32 cellular contexts compared by ENCODE assay signal in the genomic region with DNA sequence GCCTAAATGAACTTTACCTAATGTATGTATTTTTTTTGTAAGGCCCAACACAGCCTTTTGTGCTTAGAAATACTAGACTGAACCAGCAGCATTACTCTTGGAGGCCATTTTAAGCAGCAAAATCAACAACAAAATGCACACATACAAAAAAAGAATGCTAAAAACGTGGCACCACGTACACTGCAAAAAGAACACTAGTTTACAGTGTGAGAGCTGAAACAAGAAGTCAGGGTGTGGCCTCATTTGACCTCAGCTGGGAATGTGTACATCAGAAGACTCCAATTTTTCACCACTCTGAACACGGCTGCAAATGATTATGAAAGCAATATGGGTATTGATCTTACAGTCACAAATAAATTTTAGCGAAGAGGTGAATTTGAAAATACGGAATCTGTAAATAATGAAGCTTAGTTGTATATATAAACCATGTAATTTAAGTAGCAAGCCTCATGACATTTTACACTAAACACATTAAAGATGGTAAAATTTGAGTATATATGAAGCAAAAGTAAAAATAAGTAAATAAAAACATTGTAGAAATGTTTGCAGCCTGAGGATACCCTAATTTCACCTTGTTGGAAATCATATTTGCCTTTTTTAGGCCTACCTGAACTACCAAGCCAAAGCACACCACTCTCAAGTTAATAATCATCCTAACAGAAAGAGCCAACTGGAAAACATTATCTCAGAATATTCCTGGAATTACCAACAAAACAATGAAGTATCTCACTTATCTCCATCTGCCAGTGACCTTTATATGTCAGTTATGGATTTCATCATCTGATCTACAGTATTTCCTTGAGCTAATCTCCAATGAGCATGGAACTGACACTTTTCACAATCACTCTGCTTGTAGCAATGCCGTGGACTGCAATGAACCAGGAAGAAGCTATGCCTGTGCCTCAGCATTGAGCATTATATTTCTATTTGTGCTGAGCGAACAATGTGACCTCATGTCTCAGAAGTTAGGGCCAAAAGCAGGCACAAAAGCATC.
"Had no signal": no experiment of that assay in that cellular context is flagged by ENCODE, and none has a peak within 500 bp of the region (broad histone marks: within the 10 kb centered on the region; RNA-seq: fewer than 3 reads in every experiment).

No MANE protein-coding gene starts in this region.

- H3K4me3 Mint-ChIP-seq: activated CD4-positive, alpha-beta memory T cell treated with anti-CD3 and anti-CD28 coated beads for 36 hours; activated naive CD4-positive, alpha-beta T cell treated with anti-CD3 and anti-CD28 coated beads for 36 hours; activated naive CD8-positive, alpha-beta T cell treated with anti-CD3 and anti-CD28 coated beads for 36 hours; activated T-helper 1 cell treated with anti-CD3 and anti-CD28 coated beads, Interleukin-12 subunit alpha, Interleukin-12 subunit beta, Interleukin-2, Interleukin-4 antibody, amounts not matched to agents 30 ng/mL and 10 ng/mL and 1 ng/mL, durations not matched to agents 14 hours and 24 hours and 36 hours; brain; naive B cell; nephron progenitor cell; stimulated activated memory B cell treated with anti-CD40 and anti-IgM and Interleukin-4, amounts not matched to agents 10 μg/mL and 1 μg/mL and 100 μg/mL, for 72 hours; T-helper 1 cell treated with Interleukin-12 subunit alpha and Interleukin-12 subunit beta and Interleukin-4 antibody, amounts not matched to agents 30 μg/mL and 1 μg/mL, for 36 hours had no signal

- H3K4me1 ChIP-seq: ascending aorta, colonic mucosa, gastroesophageal sphincter, right lobe of liver, stomach, thyroid gland had no signal

- DNase-seq: activated CD4-positive, alpha-beta memory T cell treated with anti-CD3 and anti-CD28 coated beads for 36 hours; activated CD4-positive, alpha-beta T cell treated with anti-CD3 and anti-CD28 coated beads for 4 hours; activated CD8-positive, alpha-beta memory T cell treated with anti-CD3 and anti-CD28 coated beads, Interleukin-2, amount 50 U/mL, for 4 hours; activated effector memory CD4-positive, alpha-beta T cell treated with anti-CD3 and anti-CD28 coated beads, Interleukin-2, amount 50 U/mL, for 16 hours; activated naive CD4-positive, alpha-beta T cell treated with anti-CD3 and anti-CD28 coated beads for 36 hours; activated naive CD8-positive, alpha-beta T cell treated with anti-CD3 and anti-CD28 coated beads for 36 hours; activated T-cell treated with anti-CD3 and anti-CD28 coated beads, Interleukin-2, amount 50 U/mL, for 1 hour; cerebellar nuclear complex; colonic mucosa; effector memory CD4-positive, alpha-beta T cell; hippocampal formation; left cardiac atrium; left ventricle myocardium superior; naive B cell; nephron progenitor cell; ovary; right lobe of liver; stimulated activated CD4-positive, alpha-beta T cell treated with anti-CD3 and anti-CD28 coated beads, Interleukin-4, amount 100 ng/mL, for 4 hours; stimulated activated CD8-positive, alpha-beta memory T cell treated with anti-CD3 and anti-CD28 coated beads, Interleukin-4, amount 100 ng/mL, for 48 hours; stomach; T-helper 9 cell; thyroid gland had no signal

- ATAC-seq: gastroesophageal sphincter; left cardiac atrium; left ventricle myocardium superior; stimulated activated memory B cell treated with anti-CD40 and anti-IgM and Interleukin-4, amounts not matched to agents 10 μg/mL and 1 μg/mL and 100 μg/mL, for 72 hours had no signal

- H3K9me3 Mint-ChIP-seq: activated naive CD8-positive, alpha-beta T cell treated with anti-CD3 and anti-CD28 coated beads for 36 hours; brain; nephron progenitor cell had no signal

- H3K36me3 Mint-ChIP-seq: activated CD4-positive, alpha-beta memory T cell treated with anti-CD3 and anti-CD28 coated beads for 36 hours; activated naive CD8-positive, alpha-beta T cell treated with anti-CD3 and anti-CD28 coated beads for 36 hours; brain; naive B cell; stimulated activated memory B cell treated with anti-CD40 and anti-IgM and Interleukin-4, amounts not matched to agents 10 μg/mL and 1 μg/mL and 100 μg/mL, for 72 hours had no signal

- H3K36me3 ChIP-seq: ascending aorta, cardiac muscle cell, colonic mucosa, gastroesophageal sphincter, neutrophil, ovary, right lobe of liver, stomach, thyroid gland had no signal

- H3K9me3 ChIP-seq: ascending aorta, colonic mucosa, gastroesophageal sphincter, neutrophil, ovary, right lobe of liver, stomach, thyroid gland had no signal

- H3K4me3 ChIP-seq: ascending aorta, cardiac muscle cell, colonic mucosa, gastroesophageal sphincter, ovary, right lobe of liver, stomach, thyroid gland had no signal

- H3K27ac Mint-ChIP-seq: activated CD4-positive, alpha-beta memory T cell treated with anti-CD3 and anti-CD28 coated beads for 36 hours; activated naive CD4-positive, alpha-beta T cell treated with anti-CD3 and anti-CD28 coated beads for 36 hours; activated naive CD8-positive, alpha-beta T cell treated with anti-CD3 and anti-CD28 coated beads for 36 hours; activated T-helper 1 cell treated with anti-CD3 and anti-CD28 coated beads, Interleukin-12 subunit alpha, Interleukin-12 subunit beta, Interleukin-2, Interleukin-4 antibody, amounts not matched to agents 30 ng/mL and 10 ng/mL and 1 ng/mL, durations not matched to agents 14 hours and 24 hours and 36 hours; brain; naive B cell; nephron progenitor cell; progenitor cell of endocrine pancreas; stimulated activated memory B cell treated with anti-CD40 and anti-IgM and Interleukin-4, amounts not matched to agents 10 μg/mL and 1 μg/mL and 100 μg/mL, for 72 hours; T-helper 1 cell treated with Interleukin-12 subunit alpha and Interleukin-12 subunit beta and Interleukin-4 antibody, amounts not matched to agents 30 μg/mL and 1 μg/mL, for 36 hours had no signal

- H3K27me3 Mint-ChIP-seq: activated CD4-positive, alpha-beta memory T cell treated with anti-CD3 and anti-CD28 coated beads for 36 hours; activated naive CD8-positive, alpha-beta T cell treated with anti-CD3 and anti-CD28 coated beads for 36 hours; brain; naive B cell; progenitor cell of endocrine pancreas; stimulated activated memory B cell treated with anti-CD40 and anti-IgM and Interleukin-4, amounts not matched to agents 10 μg/mL and 1 μg/mL and 100 μg/mL, for 72 hours had no signal

- H3K27ac ChIP-seq: ascending aorta, cardiac muscle cell, colonic mucosa, gastroesophageal sphincter, neutrophil, ovary, right lobe of liver, stomach, thyroid gland, VCaP had no signal

- H3K27me3 ChIP-seq: ascending aorta, cardiac muscle cell, colonic mucosa, gastroesophageal sphincter, neutrophil, ovary, right lobe of liver, stomach, thyroid gland had no signal

- H3K4me1 Mint-ChIP-seq: activated naive CD8-positive, alpha-beta T cell treated with anti-CD3 and anti-CD28 coated beads for 36 hours; brain; naive B cell; stimulated activated memory B cell treated with anti-CD40 and anti-IgM and Interleukin-4, amounts not matched to agents 10 μg/mL and 1 μg/mL and 100 μg/mL, for 72 hours had no signal
